17 cellular contexts compared by ENCODE assay signal in the genomic region with DNA sequence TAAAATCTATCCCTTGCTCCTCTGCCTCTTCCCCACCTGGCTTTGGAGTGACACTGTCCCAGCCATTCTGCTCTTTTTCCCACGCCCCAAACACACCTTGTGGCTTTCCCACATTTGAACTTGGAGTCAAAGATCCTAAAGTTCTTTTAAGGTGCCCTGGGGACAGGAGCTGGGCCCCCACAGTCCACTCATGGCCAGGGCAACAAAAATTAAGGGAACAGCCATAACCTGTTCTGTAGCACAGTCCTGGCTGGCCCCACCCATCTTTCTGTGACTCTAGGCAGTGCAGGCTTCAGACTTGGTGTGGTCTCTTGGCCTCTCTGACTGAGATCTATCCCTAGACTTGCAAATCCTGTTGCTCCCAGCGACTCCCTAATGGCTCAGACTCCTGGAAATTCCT.
"Had no signal": no experiment of that assay in that cellular context is flagged by ENCODE, and none has a peak within 500 bp of the region (broad histone marks: within the 10 kb centered on the region; RNA-seq: fewer than 3 reads in every experiment).

No MANE protein-coding gene starts in this region.

- H3K27me3 ChIP-seq: tibial artery had no signal

- H3K9me3 ChIP-seq: tibial artery had no signal

- ATAC-seq: activated CD8-positive, alpha-beta T cell treated with anti-CD3 and anti-CD28 coated beads for 36 hours; activated naive CD8-positive, alpha-beta T cell treated with anti-CD3 and anti-CD28 coated beads, Interleukin-2, amount 50 U/mL, for 24 hours; left lobe of liver had no signal

- H3K4me3 ChIP-seq: coronary artery, tibial artery had no signal

- FAIRE-seq: astrocyte, endothelial cell of umbilical vein had no signal

- H3K27ac Mint-ChIP-seq: activated CD8-positive, alpha-beta T cell treated with anti-CD3 and anti-CD28 coated beads for 36 hours; activated naive CD8-positive, alpha-beta T cell treated with anti-CD3 and anti-CD28 coated beads, Interleukin-2, amount 50 U/mL, for 24 hours; activated T-helper 1 cell treated with anti-CD3 and anti-CD28 coated beads, Interleukin-12 subunit alpha, Interleukin-12 subunit beta, Interleukin-2, Interleukin-4 antibody, amounts not matched to agents 30 ng/mL and 10 ng/mL and 1 ng/mL, durations not matched to agents 14 hours and 24 hours and 36 hours; immature natural killer cell; memory B cell; nephron progenitor cell had no signal

- H3K9me3 Mint-ChIP-seq: activated CD8-positive, alpha-beta T cell treated with anti-CD3 and anti-CD28 coated beads for 36 hours; activated naive CD8-positive, alpha-beta T cell treated with anti-CD3 and anti-CD28 coated beads, Interleukin-2, amount 50 U/mL, for 24 hours; activated T-helper 1 cell treated with anti-CD3 and anti-CD28 coated beads, Interleukin-12 subunit alpha, Interleukin-12 subunit beta, Interleukin-2, Interleukin-4 antibody, amounts not matched to agents 30 ng/mL and 10 ng/mL and 1 ng/mL, durations not matched to agents 14 hours and 24 hours and 36 hours; immature natural killer cell; memory B cell; nephron progenitor cell; stimulated activated naive CD8-positive, alpha-beta T cell treated with anti-CD3 and anti-CD28 coated beads, Interleukin-15, amount 100 ng/mL, for 72 hours had no signal

- H3K36me3 ChIP-seq: tibial artery had no signal

- DNase-seq: activated CD8-positive, alpha-beta memory T cell treated with anti-CD3 and anti-CD28 coated beads, Interleukin-2, amount 50 U/mL, for 48 hours; activated CD8-positive, alpha-beta T cell treated with anti-CD3 and anti-CD28 coated beads for 36 hours; activated naive CD4-positive, alpha-beta T cell treated with Interleukin-2 at 50 U/mL for 16 hours; activated naive CD8-positive, alpha-beta T cell treated with anti-CD3 and anti-CD28 coated beads, Interleukin-2, amount 50 U/mL, for 24 hours; effector CD4-positive, alpha-beta T cell; immature natural killer cell; nephron progenitor cell; stimulated activated CD4-positive, alpha-beta T cell treated with anti-CD3 and anti-CD28 coated beads, Interleukin-4, amount 100 ng/mL, for 4 hours; stimulated activated naive CD8-positive, alpha-beta T cell treated with anti-CD3 and anti-CD28 coated beads, Interleukin-15, amount 100 ng/mL, for 72 hours; T-helper 9 cell; tibial artery had no signal

- H3K27ac ChIP-seq: coronary artery, tibial artery had no signal

- H3K4me3 Mint-ChIP-seq: activated CD8-positive, alpha-beta T cell treated with anti-CD3 and anti-CD28 coated beads for 36 hours; activated naive CD8-positive, alpha-beta T cell treated with anti-CD3 and anti-CD28 coated beads, Interleukin-2, amount 50 U/mL, for 24 hours; activated T-helper 1 cell treated with anti-CD3 and anti-CD28 coated beads, Interleukin-12 subunit alpha, Interleukin-12 subunit beta, Interleukin-2, Interleukin-4 antibody, amounts not matched to agents 30 ng/mL and 10 ng/mL and 1 ng/mL, durations not matched to agents 14 hours and 24 hours and 36 hours; immature natural killer cell; memory B cell; nephron progenitor cell; stimulated activated naive CD8-positive, alpha-beta T cell treated with anti-CD3 and anti-CD28 coated beads, Interleukin-15, amount 100 ng/mL, for 72 hours had no signal

- H3K36me3 Mint-ChIP-seq: immature natural killer cell, memory B cell had no signal

- H3K4me1 Mint-ChIP-seq: activated naive CD8-positive, alpha-beta T cell treated with anti-CD3 and anti-CD28 coated beads, Interleukin-2, amount 50 U/mL, for 24 hours; immature natural killer cell; memory B cell; stimulated activated naive CD8-positive, alpha-beta T cell treated with anti-CD3 and anti-CD28 coated beads, Interleukin-15, amount 100 ng/mL, for 72 hours had no signal
